ENCODE assay signal across 24 cellular contexts in the genomic region with DNA sequence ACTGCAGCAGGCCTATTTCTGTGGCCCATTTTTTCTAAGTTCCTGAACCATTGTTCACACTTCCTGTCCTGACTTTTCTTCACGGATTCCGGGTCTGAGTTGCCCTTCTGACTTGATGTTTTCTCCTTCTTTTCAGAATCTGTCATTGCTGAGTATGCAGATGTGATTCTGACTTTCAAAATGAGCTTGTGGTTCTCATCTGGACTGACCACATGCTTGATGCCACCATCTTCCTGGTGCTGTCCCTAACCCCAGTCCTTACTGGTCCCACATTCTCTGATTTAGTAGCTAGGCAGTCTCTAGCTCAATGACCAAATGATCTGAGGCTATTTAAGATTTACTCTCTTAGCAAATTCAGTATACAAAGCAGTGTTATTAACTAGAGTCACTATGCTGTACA.
"Had no signal": no experiment of that assay in that cellular context is flagged by ENCODE, and none has a peak within 500 bp of the region (broad histone marks: within the 10 kb centered on the region; RNA-seq: fewer than 3 reads in every experiment).

No MANE protein-coding gene starts in this region.

- H3K9me3 ChIP-seq: SK-N-SH had no signal

- DNase-seq: KBM-7; NCI-H1092; NCI-H1105 treated with DMSO at 0.1 percent for 48 hours; NCI-H1417 treated with DMSO at 0.1 percent for 48 hours; NCI-H146; NCI-H1694 treated with DMSO at 0.1 percent for 48 hours; NCI-H1930; NCI-H2081; NCI-H2107; NCI-H2171; NCI-H226; NCI-H446; NCI-H510A; NCI-H524 treated with DMSO at 0.1 percent for 48 hours; NCI-H69; NCI-H774; NK-92 treated with Interleukin-12 subunit alpha and Interleukin-12 subunit beta, amount 100 ng/mL, for 24 hours; PC-3; SHP77; SK-N-SH; SW 1271 had no signal

- FAIRE-seq: HTR-8/SVneo had no signal

- H3K4me2 ChIP-seq: SK-N-SH had no signal

- H3K27ac ChIP-seq: RWPE1 had no signal

- ATAC-seq: Panc1, PC-3 had no signal

- H3K9ac ChIP-seq: SK-N-SH had no signal
